Comparison of ENCODE assay signal across 18 cellular contexts in genomic region chr11:112223125-112223524, GRCh38. TPM values are rescaled to one million over a fixed set of nuclear protein-coding genes. Genes with fewer than 3 reads are reported as not detected.
"Had no signal": no experiment of that assay in that cellular context is flagged by ENCODE, and none has a peak within 500 bp of the region (broad histone marks: within the 10 kb centered on the region; RNA-seq: fewer than 3 reads in every experiment).

No MANE protein-coding gene starts in this region.

- H3K27ac Mint-ChIP-seq: activated CD4-positive, alpha-beta memory T cell treated with anti-CD3 and anti-CD28 coated beads, Interleukin-2, amount 10 ng/mL, durations not matched to agents 7 days and 5 days; activated CD4-positive, alpha-beta T cell treated with anti-CD3 and anti-CD28 coated beads for 36 hours; T-cell had no signal

- H3K9me3 Mint-ChIP-seq: activated CD4-positive, alpha-beta memory T cell treated with anti-CD3 and anti-CD28 coated beads, Interleukin-2, amount 10 ng/mL, durations not matched to agents 7 days and 5 days; immature natural killer cell; neural crest cell; T-cell had no signal

- ATAC-seq: activated CD4-positive, alpha-beta T cell treated with anti-CD3 and anti-CD28 coated beads for 36 hours; T-cell had no signal

- H3K27ac ChIP-seq: ascending aorta, cardiac muscle cell, colonic mucosa, ovary, tibial artery, WERI-Rb-1 had no signal

- DNase-seq: activated CD4-positive, alpha-beta memory T cell treated with anti-CD3 and anti-CD28 coated beads, Interleukin-2, amount 10 ng/mL, durations not matched to agents 7 days and 5 days; activated CD4-positive, alpha-beta T cell treated with anti-CD3 and anti-CD28 coated beads for 36 hours; activated T-cell treated with anti-CD3 and anti-CD28 coated beads, Interleukin-2, amount 50 U/mL, for 48 hours; colonic mucosa; glutamatergic neuron; immature natural killer cell; mesendoderm; ovary; stimulated activated CD4-positive, alpha-beta T cell treated with anti-CD3 and anti-CD28 coated beads, Interleukin-4, amount 100 ng/mL, for 4 hours; T-cell; tibial artery; WERI-Rb-1 had no signal

- H3K4me3 Mint-ChIP-seq: activated CD4-positive, alpha-beta memory T cell treated with anti-CD3 and anti-CD28 coated beads, Interleukin-2, amount 10 ng/mL, durations not matched to agents 7 days and 5 days; activated CD4-positive, alpha-beta T cell treated with anti-CD3 and anti-CD28 coated beads for 36 hours; immature natural killer cell; neural crest cell; T-cell had no signal

- H3K27me3 Mint-ChIP-seq: activated CD4-positive, alpha-beta memory T cell treated with anti-CD3 and anti-CD28 coated beads, Interleukin-2, amount 10 ng/mL, durations not matched to agents 7 days and 5 days; activated CD4-positive, alpha-beta T cell treated with anti-CD3 and anti-CD28 coated beads for 36 hours; T-cell had no signal

RNA-seq across cellular contexts. Expression of gene PLET1, which starts 37.5 kb away (rescaled TPM):
- total RNA-seq: activated CD4-positive, alpha-beta memory T cell treated with anti-CD3 and anti-CD28 coated beads, Interleukin-2, amount 10 ng/mL, durations not matched to agents 7 days and 5 days; activated CD4-positive, alpha-beta T cell treated with anti-CD3 and anti-CD28 coated beads for 36 hours; ascending aorta; cardiac muscle cell; colonic mucosa; fibroblast of villous mesenchyme; neural crest cell; ovary; skeletal muscle tissue; T-cell; vagina had no signal

RNA-seq across cellular contexts. Expression of gene BCO2, which starts 47.8 kb away (rescaled TPM):
- total RNA-seq: ascending aorta had no signal

RNA-seq across cellular contexts. Expression of gene TEX12, which starts 56.0 kb away (rescaled TPM):
- total RNA-seq: ascending aorta, cardiac muscle cell, fibroblast of villous mesenchyme, neural crest cell, vagina had no signal

RNA-seq across cellular contexts. Expression of gene IL18, which starts 59.2 kb away (rescaled TPM):
- total RNA-seq: activated CD4-positive, alpha-beta memory T cell treated with anti-CD3 and anti-CD28 coated beads, Interleukin-2, amount 10 ng/mL, durations not matched to agents 7 days and 5 days; activated CD4-positive, alpha-beta T cell treated with anti-CD3 and anti-CD28 coated beads for 36 hours; neural crest cell had no signal
